3 cellular contexts compared by ENCODE assay signal in the genomic region with DNA sequence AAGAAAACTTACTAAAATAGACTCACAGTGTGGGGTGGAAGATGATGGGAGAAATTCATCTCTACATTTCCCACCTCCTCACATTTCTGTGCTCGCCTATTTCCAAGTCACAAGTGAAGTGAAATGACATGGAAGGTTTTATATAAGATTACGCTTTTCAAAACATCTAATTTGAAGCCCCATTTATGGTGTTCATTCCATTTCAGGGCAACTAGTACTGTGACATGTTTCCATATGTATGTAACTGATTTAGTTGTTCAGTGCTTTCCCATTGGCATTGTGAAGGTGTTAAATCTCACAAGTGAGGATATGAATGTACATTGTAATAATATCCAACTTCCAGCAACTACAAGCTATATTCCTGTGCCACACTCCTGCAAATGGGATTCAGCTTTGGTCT.
"Had no signal": no experiment of that assay in that cellular context is flagged by ENCODE, and none has a peak within 500 bp of the region (broad histone marks: within the 10 kb centered on the region; RNA-seq: fewer than 3 reads in every experiment).

No MANE protein-coding gene starts in this region.

- ATAC-seq: GM12878 had no signal

- H3K4me3 ChIP-seq: GM12878 had no signal

- DNase-seq: GDM1, GF-D8 had no signal
